In the genomic region with DNA sequence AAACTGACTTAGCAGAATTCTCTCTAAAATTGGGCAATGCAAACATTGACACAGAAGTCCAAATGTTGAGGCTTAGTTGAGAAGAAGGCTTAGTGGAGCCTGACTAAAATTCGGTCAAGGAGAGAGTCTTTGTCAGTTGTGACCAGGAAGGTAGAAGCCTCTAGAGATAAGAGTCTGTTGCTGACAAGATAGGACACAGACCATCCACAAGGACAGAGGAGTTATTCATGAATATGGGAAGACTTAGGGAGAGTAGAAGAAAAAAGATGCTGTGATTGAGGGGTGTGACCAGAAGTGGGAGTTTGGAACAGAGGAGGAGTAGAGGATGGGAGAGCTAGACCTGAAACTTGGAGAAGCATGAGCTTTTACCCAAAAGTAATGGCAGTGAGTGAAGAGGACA, we compare ENCODE assay signal across 38 cellular contexts. TPM values are rescaled to one million over a fixed set of nuclear protein-coding genes. Genes with fewer than 3 reads are reported as not detected.
"Had no signal": no experiment of that assay in that cellular context is flagged by ENCODE, and none has a peak within 500 bp of the region (broad histone marks: within the 10 kb centered on the region; RNA-seq: fewer than 3 reads in every experiment).

No MANE protein-coding gene starts in this region.

- H3K36me3 Mint-ChIP-seq: activated naive CD4-positive, alpha-beta T cell treated with anti-CD3 and anti-CD28 coated beads, Interleukin-2, amount 10 ng/mL, durations not matched to agents 7 days and 5 days; activated naive CD4-positive, alpha-beta T cell treated with anti-CD3 and anti-CD28 coated beads, Interleukin-2, amount 50 U/mL, for 72 hours; activated naive CD8-positive, alpha-beta T cell; activated naive CD8-positive, alpha-beta T cell treated with anti-CD3 and anti-CD28 coated beads for 36 hours; activated naive CD8-positive, alpha-beta T cell treated with anti-CD3 and anti-CD28 coated beads, Interleukin-2, amount 10 ng/mL, durations not matched to agents 7 days and 5 days; brain had no signal

- DNase-seq: activated effector memory CD4-positive, alpha-beta T cell treated with anti-CD3 and anti-CD28 coated beads, Interleukin-2, amount 50 U/mL, for 16 hours; activated effector memory CD4-positive, alpha-beta T cell treated with Interleukin-2 at 50 U/mL for 16 hours; activated gamma-delta T cell; activated gamma-delta T cell treated with Interleukin-2 at 50 U/mL for 16 hours; activated naive CD4-positive, alpha-beta T cell; activated naive CD4-positive, alpha-beta T cell treated with anti-CD3 and anti-CD28 coated beads for 36 hours; activated naive CD4-positive, alpha-beta T cell treated with anti-CD3 and anti-CD28 coated beads, Interleukin-2, amount 10 ng/mL, durations not matched to agents 7 days and 5 days; activated naive CD4-positive, alpha-beta T cell treated with Interleukin-2 at 50 U/mL for 16 hours; activated naive CD8-positive, alpha-beta T cell treated with anti-CD3 and anti-CD28 coated beads for 36 hours; activated naive CD8-positive, alpha-beta T cell treated with anti-CD3 and anti-CD28 coated beads, Interleukin-2, amount 10 ng/mL, durations not matched to agents 7 days and 5 days; activated naive CD8-positive, alpha-beta T cell treated with anti-CD3 and anti-CD28 coated beads, Interleukin-2, amount 50 U/mL, for 24 hours; activated T-cell treated with anti-CD3 and anti-CD28 coated beads, Interleukin-2, amount 50 U/mL, for 1 hour; activated T-cell treated with anti-CD3 and anti-CD28 coated beads, Interleukin-2, amount 50 U/mL, for 24 hours; activated T-cell treated with anti-CD3 and anti-CD28 coated beads, Interleukin-2, amount 50 U/mL, for 4 hours; activated T-cell treated with anti-CD3 and anti-CD28 coated beads, Interleukin-2, amount 50 U/mL, for 48 hours; activated T-cell treated with anti-CD3 and anti-CD28 coated beads, Interleukin-2, amount 50 U/mL, for 72 hours; adrenal gland; amniotic stem cell; amygdala; anterior cingulate cortex; aorta; body of pancreas; brain microvascular endothelial cell; caudate nucleus; central memory CD4-positive, alpha-beta T cell; cerebellar nuclear complex had no signal

- H3K4me3 Mint-ChIP-seq: activated naive CD4-positive, alpha-beta T cell treated with anti-CD3 and anti-CD28 coated beads for 36 hours; activated naive CD4-positive, alpha-beta T cell treated with anti-CD3 and anti-CD28 coated beads, Interleukin-2, amount 10 ng/mL, durations not matched to agents 7 days and 5 days; activated naive CD8-positive, alpha-beta T cell; activated naive CD8-positive, alpha-beta T cell treated with anti-CD3 and anti-CD28 coated beads for 36 hours; activated naive CD8-positive, alpha-beta T cell treated with anti-CD3 and anti-CD28 coated beads, Interleukin-2, amount 10 ng/mL, durations not matched to agents 7 days and 5 days; activated naive CD8-positive, alpha-beta T cell treated with anti-CD3 and anti-CD28 coated beads, Interleukin-2, amount 50 U/mL, for 24 hours; activated T-cell treated with anti-CD3 and anti-CD28 coated beads, Interleukin-2, amount 50 U/mL, for 24 hours; activated T-cell treated with anti-CD3 and anti-CD28 coated beads, Interleukin-2, amount 50 U/mL, for 4 hours; activated T-cell treated with anti-CD3 and anti-CD28 coated beads, Interleukin-2, amount 50 U/mL, for 72 hours; activated T-helper 1 cell treated with anti-CD3 and anti-CD28 coated beads, Interleukin-12 subunit alpha, Interleukin-12 subunit beta, Interleukin-2, Interleukin-4 antibody, amounts not matched to agents 30 ng/mL and 10 ng/mL and 1 ng/mL, durations not matched to agents 14 hours and 24 hours and 36 hours; activated T-helper 17 cell treated with anti-CD3 and anti-CD28 coated beads, Interleukin-2, amount 50 U/mL, for 72 hours; brain; central memory CD8-positive, alpha-beta T cell had no signal

- H3K27ac Mint-ChIP-seq: activated naive CD4-positive, alpha-beta T cell treated with anti-CD3 and anti-CD28 coated beads for 36 hours; activated naive CD4-positive, alpha-beta T cell treated with anti-CD3 and anti-CD28 coated beads, Interleukin-2, amount 10 ng/mL, durations not matched to agents 7 days and 5 days; activated naive CD8-positive, alpha-beta T cell; activated naive CD8-positive, alpha-beta T cell treated with anti-CD3 and anti-CD28 coated beads for 36 hours; activated naive CD8-positive, alpha-beta T cell treated with anti-CD3 and anti-CD28 coated beads, Interleukin-2, amount 10 ng/mL, durations not matched to agents 7 days and 5 days; activated naive CD8-positive, alpha-beta T cell treated with anti-CD3 and anti-CD28 coated beads, Interleukin-2, amount 50 U/mL, for 24 hours; activated T-cell treated with anti-CD3 and anti-CD28 coated beads, Interleukin-2, amount 50 U/mL, for 24 hours; activated T-cell treated with anti-CD3 and anti-CD28 coated beads, Interleukin-2, amount 50 U/mL, for 72 hours; activated T-helper 1 cell treated with anti-CD3 and anti-CD28 coated beads, Interleukin-12 subunit alpha, Interleukin-12 subunit beta, Interleukin-2, Interleukin-4 antibody, amounts not matched to agents 30 ng/mL and 10 ng/mL and 1 ng/mL, durations not matched to agents 14 hours and 24 hours and 36 hours; activated T-helper 17 cell treated with anti-CD3 and anti-CD28 coated beads, Interleukin-2, amount 50 U/mL, for 72 hours; activated T-helper 2 cell treated with anti-CD3 and anti-CD28 coated beads, Interferon-gamma antibody, Interleukin-2, Interleukin-4, amounts not matched to agents 10 μg/mL and 5 μg/mL and 100 μg/mL, durations not matched to agents 14 hours and 24 hours and 36 hours; brain had no signal

- H3K9me3 Mint-ChIP-seq: activated naive CD4-positive, alpha-beta T cell treated with anti-CD3 and anti-CD28 coated beads for 36 hours; activated naive CD4-positive, alpha-beta T cell treated with anti-CD3 and anti-CD28 coated beads, Interleukin-2, amount 10 ng/mL, durations not matched to agents 7 days and 5 days; activated naive CD4-positive, alpha-beta T cell treated with anti-CD3 and anti-CD28 coated beads, Interleukin-2, amount 50 U/mL, for 72 hours; activated naive CD8-positive, alpha-beta T cell treated with anti-CD3 and anti-CD28 coated beads for 36 hours; activated naive CD8-positive, alpha-beta T cell treated with anti-CD3 and anti-CD28 coated beads, Interleukin-2, amount 10 ng/mL, durations not matched to agents 7 days and 5 days; activated naive CD8-positive, alpha-beta T cell treated with anti-CD3 and anti-CD28 coated beads, Interleukin-2, amount 50 U/mL, for 24 hours; activated T-cell treated with anti-CD3 and anti-CD28 coated beads, Interleukin-2, amount 50 U/mL, for 24 hours; activated T-cell treated with anti-CD3 and anti-CD28 coated beads, Interleukin-2, amount 50 U/mL, for 4 hours; activated T-cell treated with anti-CD3 and anti-CD28 coated beads, Interleukin-2, amount 50 U/mL, for 72 hours; activated T-helper 1 cell treated with anti-CD3 and anti-CD28 coated beads, Interleukin-12 subunit alpha, Interleukin-12 subunit beta, Interleukin-2, Interleukin-4 antibody, amounts not matched to agents 30 ng/mL and 10 ng/mL and 1 ng/mL, durations not matched to agents 14 hours and 24 hours and 36 hours; activated T-helper 17 cell treated with anti-CD3 and anti-CD28 coated beads, Interleukin-2, amount 50 U/mL, for 72 hours; activated T-helper 2 cell treated with anti-CD3 and anti-CD28 coated beads, Interferon-gamma antibody, Interleukin-2, Interleukin-4, amounts not matched to agents 10 μg/mL and 5 μg/mL and 100 μg/mL, durations not matched to agents 14 hours and 24 hours and 36 hours; central memory CD8-positive, alpha-beta T cell had no signal

- H3K4me1 Mint-ChIP-seq: activated naive CD4-positive, alpha-beta T cell treated with anti-CD3 and anti-CD28 coated beads, Interleukin-2, amount 10 ng/mL, durations not matched to agents 7 days and 5 days; activated naive CD8-positive, alpha-beta T cell treated with anti-CD3 and anti-CD28 coated beads for 36 hours; activated naive CD8-positive, alpha-beta T cell treated with anti-CD3 and anti-CD28 coated beads, Interleukin-2, amount 10 ng/mL, durations not matched to agents 7 days and 5 days; activated T-helper 17 cell treated with anti-CD3 and anti-CD28 coated beads, Interleukin-2, amount 50 U/mL, for 72 hours; brain; central memory CD8-positive, alpha-beta T cell had no signal

- H3K27me3 ChIP-seq: ascending aorta, body of pancreas, brain microvascular endothelial cell had no signal

- H3K9me3 ChIP-seq: adrenal gland, ascending aorta, body of pancreas, breast epithelium had no signal

- H3K4me1 ChIP-seq: adrenal gland, ascending aorta, body of pancreas, breast epithelium had no signal

- H3K27ac ChIP-seq: adrenal gland, ascending aorta, body of pancreas, brain microvascular endothelial cell, breast epithelium, cardiac muscle cell had no signal

- H3K36me3 ChIP-seq: adrenal gland, ascending aorta, brain microvascular endothelial cell, breast epithelium, cardiac muscle cell had no signal

- FAIRE-seq: astrocyte, bronchial epithelial cell had no signal

- H3K4me3 ChIP-seq: adrenal gland, ascending aorta, body of pancreas, breast epithelium, cardiac muscle cell had no signal

- ATAC-seq: activated naive CD4-positive, alpha-beta T cell treated with anti-CD3 and anti-CD28 coated beads, Interleukin-2, amount 50 U/mL, for 72 hours; activated naive CD8-positive, alpha-beta T cell treated with anti-CD3 and anti-CD28 coated beads, Interleukin-2, amount 50 U/mL, for 24 hours; activated T-cell treated with anti-CD3 and anti-CD28 coated beads, Interleukin-2, amount 50 U/mL, for 4 hours; activated T-cell treated with anti-CD3 and anti-CD28 coated beads, Interleukin-2, amount 50 U/mL, for 72 hours; activated T-helper 17 cell treated with anti-CD3 and anti-CD28 coated beads, Interleukin-2, amount 50 U/mL, for 72 hours; body of pancreas had no signal

RNA-seq across cellular contexts. Expression of gene FAXC, which starts 7.2 kb away (rescaled TPM):
- total RNA-seq: activated naive CD4-positive, alpha-beta T cell treated with anti-CD3 and anti-CD28 coated beads for 36 hours; activated naive CD4-positive, alpha-beta T cell treated with anti-CD3 and anti-CD28 coated beads, Interleukin-2, amount 50 U/mL, for 72 hours; activated naive CD8-positive, alpha-beta T cell treated with anti-CD3 and anti-CD28 coated beads for 36 hours; activated naive CD8-positive, alpha-beta T cell treated with anti-CD3 and anti-CD28 coated beads, Interleukin-2, amount 10 ng/mL, durations not matched to agents 7 days and 5 days; activated T-cell treated with anti-CD3 and anti-CD28 coated beads, Interleukin-2, amount 50 U/mL, for 4 hours; activated T-cell treated with anti-CD3 and anti-CD28 coated beads, Interleukin-2, amount 50 U/mL, for 72 hours; activated T-helper 1 cell treated with anti-CD3 and anti-CD28 coated beads, Interleukin-12 subunit alpha, Interleukin-12 subunit beta, Interleukin-2, Interleukin-4 antibody, amounts not matched to agents 30 ng/mL and 10 ng/mL and 1 ng/mL, durations not matched to agents 14 hours and 24 hours and 36 hours; activated T-helper 2 cell treated with anti-CD3 and anti-CD28 coated beads, Interferon-gamma antibody, Interleukin-2, Interleukin-4, amounts not matched to agents 10 μg/mL and 5 μg/mL and 100 μg/mL, durations not matched to agents 14 hours and 24 hours and 36 hours; ascending aorta had no signal
